ENCODE assay signal across 8 cellular contexts in genomic region chr1:35452086-35452485, GRCh38.
A peak's percentile ranks its signal among the peaks of the same experiment; 100 is the strongest.
DNase-seq lines count a peak whose midpoint lies in the region; ATAC-seq and TF ChIP-seq lines count a peak whose summit lies in the region.

No MANE protein-coding gene starts in this region.

- H3K27ac ChIP-seq in ACC112 (ENCODE audit: low read depth, low read length) = peak overlapping the region; percentile 80
- peak overlapping the region; percentile 94 for H3K27ac ChIP-seq in HL-60 (replicated peaks)

- H3K9me3 Mint-ChIP-seq in central memory CD8-positive, alpha-beta T cell = no peaks in the 10 kb centered on the region

- TF ChIP-seq CTCF in HL-60 (IDR thresholded peaks at IDR 0.05; ENCODE audit: insufficient read depth, low read length) = no peak

- H3K4me1 ChIP-seq in ACC112 (ENCODE audit: control insufficient read depth, insufficient read depth, low read length, unreplicated experiment) = peaks cover 61% of the 10 kb centered on the region

- peak overlapping the region; percentile 58 for H3K27ac Mint-ChIP-seq in central memory CD8-positive, alpha-beta T cell (ENCODE audit: low read depth)

- H3K4me3 ChIP-seq in ACC112 (ENCODE audit: low read depth, low read length) = no peak overlapping the region
- no peak overlapping the region for H3K4me3 ChIP-seq in HL-60 (replicated peaks; ENCODE audit: insufficient read depth, low read length)

- H3K36me3 Mint-ChIP-seq in central memory CD8-positive, alpha-beta T cell (ENCODE audit: insufficient read depth) = peaks cover 35% of the 10 kb centered on the region

- H3K4me1 Mint-ChIP-seq in central memory CD8-positive, alpha-beta T cell = peaks cover 15% of the 10 kb centered on the region

- no peaks in the 10 kb centered on the region for H3K27me3 ChIP-seq in ACC112 (ENCODE audit: insufficient read depth, low read length)
- no peaks in the 10 kb centered on the region for H3K27me3 ChIP-seq in HL-60 (ENCODE audit: insufficient read depth, poor library complexity, severe bottlenecking)

- no peaks in the 10 kb centered on the region for H3K79me2 ChIP-seq in ACC112 (ENCODE audit: control insufficient read depth, insufficient read depth, low read length, unreplicated experiment)

- ATAC-seq in central memory CD8-positive, alpha-beta T cell (replicated peaks; ENCODE audit: extremely low read depth, poor library complexity, severe bottlenecking) = no peak
- ATAC-seq in GM19455 (IDR thresholded peaks at IDR 0.05; ENCODE audit: unreplicated experiment) = no peak

- DNase-seq in HL-60 (ENCODE audit: low read depth in 1 of 2, low spot score in 1 of 2) (peak; percentile 87 to 97), medulla oblongata (ENCODE audit: extremely low spot score) (peak; percentile 77), islet precursor cell (no peak), GM19238 (ENCODE audit: insufficient read length, low spot score) (no peak)
- no peak for DNase-seq in central memory CD8-positive, alpha-beta T cell (ENCODE audit: low spot score in 2 of 2)
- DNase-seq in effector CD8-positive, alpha-beta T cell (lab: John Stamatoyannopoulos, UW) = no peak

- H2AFZ ChIP-seq in ACC112 (ENCODE audit: low read length, unreplicated experiment) = no peak overlapping the region

- H3K4me3 Mint-ChIP-seq in central memory CD8-positive, alpha-beta T cell = no peak overlapping the region

- peaks cover 4% of the 10 kb centered on the region; the same call in 1 of the 2 replicates for H3K36me3 ChIP-seq in ACC112 (ENCODE audit: insufficient read depth, low read length)

- no peaks in the 10 kb centered on the region for H3K27me3 Mint-ChIP-seq in central memory CD8-positive, alpha-beta T cell

Comparison
In these comparisons a context has a peak if more than half of its experiments do, and no peak if none do; other contexts are left out.
1. DNase-seq: peak in HL-60 (2 of 2) and medulla oblongata (single experiment); none in central memory CD8-positive, alpha-beta T cell (0 of 2), islet precursor cell (single experiment), GM19238 (single experiment) and effector CD8-positive, alpha-beta T cell (single experiment).